In the genomic region with DNA sequence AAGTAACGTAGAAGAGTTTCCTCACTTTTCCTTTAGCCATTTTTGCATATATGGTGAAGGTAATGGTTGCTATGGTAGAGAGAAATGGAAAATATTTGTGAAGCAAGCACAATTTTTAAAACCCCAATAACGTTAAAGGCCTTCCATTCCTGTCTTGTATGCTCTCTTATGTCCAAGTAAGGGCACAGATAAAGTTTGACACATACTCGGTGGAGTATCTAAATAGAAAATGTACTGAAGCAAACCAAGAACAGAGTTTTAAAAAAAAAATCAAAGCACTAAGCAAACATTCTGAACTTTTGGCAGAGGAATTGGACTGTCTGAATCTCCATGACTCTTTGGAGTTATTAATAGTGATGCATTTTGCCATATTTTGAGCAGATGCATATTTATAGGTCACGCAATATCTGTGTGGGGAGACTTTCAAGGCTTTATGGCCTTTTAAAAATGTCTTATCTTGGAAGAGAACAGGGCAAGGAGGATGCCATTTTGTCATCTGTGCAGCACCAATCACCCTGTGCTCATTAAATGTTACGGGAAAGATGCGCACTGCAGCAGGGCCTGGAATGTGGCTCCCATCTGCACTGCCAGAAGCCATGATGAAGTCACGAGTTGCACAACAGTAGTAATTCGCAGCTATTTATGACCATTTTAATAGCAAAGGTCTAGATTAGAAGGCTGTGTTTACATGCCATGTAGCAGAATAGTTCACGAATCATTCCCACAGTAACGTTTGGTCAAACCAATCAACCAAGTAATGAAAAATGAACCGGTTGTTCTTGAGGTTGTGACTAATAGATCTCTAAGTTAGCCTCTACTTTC, we compare ENCODE assay signal across 14 cellular contexts. TPM values are rescaled to one million over a fixed set of nuclear protein-coding genes. Genes with fewer than 3 reads are reported as not detected.
DNase-seq lines count a peak whose midpoint lies in the region; ATAC-seq and TF ChIP-seq lines count a peak whose summit lies in the region.
"Had no signal": no experiment of that assay in that cellular context is flagged by ENCODE, and none has a peak within 500 bp of the region (broad histone marks: within the 10 kb centered on the region; RNA-seq: fewer than 3 reads in every experiment).

No MANE protein-coding gene starts in this region.

- peaks cover 2 to 4% of the 10 kb centered on the region in 2 donors for H3K4me1 Mint-ChIP-seq in effector memory CD8-positive, alpha-beta T cell (ENCODE audit: low read depth in 2 of 2)

- H3K27me3 Mint-ChIP-seq in effector memory CD8-positive, alpha-beta T cell: no peaks in the 10 kb centered on the region

- no peak overlapping the region for H2BK5ac ChIP-seq in mesenchymal stem cell (ENCODE audit: low read depth, low read length, poor library complexity, severe bottlenecking)

- intact Hi-C loops in right cardiac atrium (cut with DNase I): no loop called here
- intact Hi-C loops in Right ventricle myocardium inferior (cut with DNase I): no loop called here
- intact Hi-C loops in vagina (cut with DNase I): no loop called here
- intact Hi-C loops in thyroid gland (cut with DNase I): no loop called here

- H2AK5ac ChIP-seq in mesenchymal stem cell (ENCODE audit: low read length, severe bottlenecking): no peak overlapping the region

- H3K27me3 ChIP-seq in right cardiac atrium (ENCODE audit: control insufficient read depth, insufficient read depth): no peaks in the 10 kb centered on the region
- no peaks in the 10 kb centered on the region for H3K27me3 ChIP-seq in mesenchymal stem cell (ENCODE audit: control insufficient read depth in 1 of 2, insufficient read depth in 1 of 2, low read length in 2 of 2)
- no peaks in the 10 kb centered on the region for H3K27me3 ChIP-seq in vagina
- H3K27me3 ChIP-seq in thyroid gland: no peaks in the 10 kb centered on the region
- H3K27me3 ChIP-seq: right atrium auricular region had no signal

- H4K8ac ChIP-seq in mesenchymal stem cell (ENCODE audit: low read length): no peak overlapping the region

- no peak overlapping the region for H2BK15ac ChIP-seq in mesenchymal stem cell (ENCODE audit: low read depth, poor library complexity, severe bottlenecking)

- no peak overlapping the region for H2BK120ac ChIP-seq in mesenchymal stem cell (ENCODE audit: low read depth, low read length)

- peaks cover under 1% of the 10 kb centered on the region for H3K4me1 ChIP-seq in right cardiac atrium (ENCODE audit: control insufficient read depth, insufficient read depth, low read length)
- H3K4me1 ChIP-seq in mesenchymal stem cell (ENCODE audit: control insufficient read depth, insufficient read depth, low read depth, low read length): peaks cover 1% of the 10 kb centered on the region
- H3K4me1 ChIP-seq in vagina: peaks cover under 1% of the 10 kb centered on the region
- H3K4me1 ChIP-seq in thyroid gland: no peaks in the 10 kb centered on the region
- H3K4me1 ChIP-seq: right atrium auricular region had no signal

- peak overlapping the region in 1 of 2 experiments; percentile 13 for H3K4ac ChIP-seq in mesenchymal stem cell (ENCODE audit: low read depth in 1 of 2, low read length in 2 of 2)

- H2AFZ ChIP-seq in mesenchymal stem cell (ENCODE audit: low read depth, low read length): no peak overlapping the region

- H3K36me3 Mint-ChIP-seq in effector memory CD8-positive, alpha-beta T cell (ENCODE audit: insufficient read depth): peaks cover 4% of the 10 kb centered on the region

- no peak overlapping the region for H3K4me3 ChIP-seq in right cardiac atrium (ENCODE audit: low read length)
- H3K4me3 ChIP-seq in mesenchymal stem cell (ENCODE audit: insufficient read depth in 1 of 2, low read depth in 1 of 2, low read length in 2 of 2): no peak overlapping the region
- no peak overlapping the region for H3K4me3 ChIP-seq in vagina
- H3K4me3 ChIP-seq in thyroid gland (replicated peaks in 1 of 3): no peak overlapping the region
- H3K4me3 ChIP-seq: right atrium auricular region, SK-N-MC had no signal

- H2BK12ac ChIP-seq in mesenchymal stem cell (ENCODE audit: low read length in 2 of 2): no peak overlapping the region

- no peak overlapping the region for H3K4me2 ChIP-seq in mesenchymal stem cell (ENCODE audit: low read length, poor library complexity, severe bottlenecking)

- 72% methylated on average over 11 of the region's 11 CpGs for WGBS in right cardiac atrium
- 65% methylated on average over 6 of the region's 11 CpGs for WGBS in mesenchymal stem cell
- 78 to 83% methylated on average over 10 of the region's 11 CpGs for WGBS in thyroid gland, 2 donors

- H3K23ac ChIP-seq in mesenchymal stem cell (ENCODE audit: low read length in 2 of 2): no peak overlapping the region

- H3K79me1 ChIP-seq in mesenchymal stem cell (replicated peaks; ENCODE audit: low read length, poor library complexity, severe bottlenecking): no peaks in the 10 kb centered on the region

- DNase-seq in right cardiac atrium (no peak), Right ventricle myocardium inferior (ENCODE audit: missing footprints) (no peak), cerebellar cortex (ENCODE audit: low spot score) (peak; percentile 72), mesenchymal stem cell (peak; percentile 88), vagina (ENCODE audit: extremely low spot score in 2 of 2) (no peak), thyroid gland (no peak)
- no peak for DNase-seq in effector memory CD8-positive, alpha-beta T cell
- DNase-seq: amygdala; DMS79 treated with DMSO at 0.1 percent for 48 hours; NCI-H2029; NK-92 treated with Interleukin-12 subunit alpha and Interleukin-12 subunit beta, amount 100 ng/mL, for 24 hours had no signal

- H3K4me3 Mint-ChIP-seq in effector memory CD8-positive, alpha-beta T cell: no peak overlapping the region

- H3K27ac ChIP-seq in right cardiac atrium (ENCODE audit: low read length): no peak overlapping the region
- no peak overlapping the region for H3K27ac ChIP-seq in mesenchymal stem cell (ENCODE audit: low read length, poor library complexity, severe bottlenecking)
- peak overlapping the region; percentile 41 for H3K27ac ChIP-seq in vagina
- no peak overlapping the region for H3K27ac ChIP-seq in thyroid gland
- H3K27ac ChIP-seq: SK-N-MC had no signal

- H3K18ac ChIP-seq in mesenchymal stem cell (ENCODE audit: low read depth in 1 of 2, low read length in 2 of 2): no peak overlapping the region

- TF ChIP-seq POLR2A in vagina (IDR thresholded peaks at IDR 0.05) (no peak), thyroid gland (IDR thresholded peaks at IDR 0.05) (no peak)

- H3K36me3 ChIP-seq in mesenchymal stem cell (ENCODE audit: control insufficient read depth in 1 of 2, insufficient read depth in 2 of 2, low read depth in 1 of 2, low read length in 2 of 2) (no peaks in the 10 kb centered on the region), vagina (no peaks in the 10 kb centered on the region), thyroid gland (no peaks in the 10 kb centered on the region)
- H3K36me3 ChIP-seq: right atrium auricular region had no signal

- ATAC-seq in right cardiac atrium: peak; percentile 65 to 75
- ATAC-seq in Right ventricle myocardium inferior: no peak
- no peak for ATAC-seq in GM21423 (IDR thresholded peaks at IDR 0.05; ENCODE audit: unreplicated experiment)
- no peak for ATAC-seq in effector memory CD8-positive, alpha-beta T cell (replicated peaks)

- no peak overlapping the region for H4K91ac ChIP-seq in mesenchymal stem cell (ENCODE audit: low read length)

- H3K9me3 Mint-ChIP-seq in effector memory CD8-positive, alpha-beta T cell: no peaks in the 10 kb centered on the region

- no peak overlapping the region for H3K14ac ChIP-seq in mesenchymal stem cell (ENCODE audit: low read length in 2 of 2)

- no peak overlapping the region for H3K27ac Mint-ChIP-seq in effector memory CD8-positive, alpha-beta T cell

- H3K9me3 ChIP-seq in right cardiac atrium (ENCODE audit: control insufficient read depth, low read length) (no peaks in the 10 kb centered on the region), mesenchymal stem cell (ENCODE audit: control insufficient read depth, low read length) (no peaks in the 10 kb centered on the region), vagina (no peaks in the 10 kb centered on the region), thyroid gland (no peaks in the 10 kb centered on the region)
- H3K9me3 ChIP-seq: right atrium auricular region had no signal

- H3K9ac ChIP-seq in mesenchymal stem cell (ENCODE audit: low read length): no peak overlapping the region

- TF ChIP-seq CTCF in vagina (IDR thresholded peaks at IDR 0.05) (no peak), thyroid gland (IDR thresholded peaks at IDR 0.05) (no peak)

RNA-seq across cellular contexts. Expression of gene AMIGO2, which starts 23.3 kb away (rescaled TPM):
- total RNA-seq in right cardiac atrium: 1 to 10 TPM; 5.4 to 8.7 (median 6.9) TPM
- polyA plus RNA-seq in right cardiac atrium: 5.2 TPM
- total RNA-seq in Right ventricle myocardium inferior: 2.7 TPM
- 13.2 TPM for polyA plus RNA-seq in mesenchymal stem cell (2013, experiment 1 of 2)
- 13.5 TPM for polyA plus RNA-seq in mesenchymal stem cell (2013, experiment 2 of 2)
- 20.4 TPM for total RNA-seq in vagina
- 1 to 10 TPM; 2.5 to 4.8 (median 3.0) TPM for total RNA-seq in thyroid gland

RNA-seq across cellular contexts. Expression of gene PCED1B, which starts 23.6 kb away (rescaled TPM):
- 1 to 10 TPM; 1.3 to 2.3 (median 1.7) TPM for total RNA-seq in right cardiac atrium
- polyA plus RNA-seq in right cardiac atrium: 1.3 TPM
- 0.89 TPM for total RNA-seq in Right ventricle myocardium inferior
- 3.0 TPM for polyA plus RNA-seq in mesenchymal stem cell (2013, experiment 1 of 2)
- polyA plus RNA-seq in mesenchymal stem cell (2013, experiment 2 of 2): 2.4 TPM
- total RNA-seq in vagina: 6.9 TPM
- total RNA-seq in thyroid gland: 1 to 10 TPM; 1.0 to 1.5 (median 1.2) TPM

Comparison
In these comparisons a context has a peak if more than half of its experiments do, and no peak if none do; other contexts are left out.
1. ATAC-seq: peak in right cardiac atrium (2 of 2); none in Right ventricle myocardium inferior (single experiment), GM21423 (single experiment) and effector memory CD8-positive, alpha-beta T cell (single experiment).
2. DNase-seq: peak in cerebellar cortex (single experiment) and mesenchymal stem cell (single experiment); none in right cardiac atrium (0 of 3), Right ventricle myocardium inferior (single experiment), vagina (0 of 2), thyroid gland (0 of 2) and effector memory CD8-positive, alpha-beta T cell (0 of 3).